ENCODE assay signal across 17 cellular contexts in genomic region chr22:46783721-46784120, GRCh38.
"Had no signal": no experiment of that assay in that cellular context is flagged by ENCODE, and none has a peak within 500 bp of the region (broad histone marks: within the 10 kb centered on the region; RNA-seq: fewer than 3 reads in every experiment).

No MANE protein-coding gene starts in this region.

- H3K27ac ChIP-seq: adrenal gland, left ventricle myocardium inferior, testis, vagina had no signal

- DNase-seq: activated CD4-positive, alpha-beta T cell treated with anti-CD3 and anti-CD28 coated beads for 48 hours; activated CD8-positive, alpha-beta T cell treated with anti-CD3 and anti-CD28 coated beads, Interleukin-2, amount 10 ng/mL, durations not matched to agents 7 days and 5 days; activated T-cell treated with anti-CD3 and anti-CD28 coated beads, Interleukin-2, amount 50 U/mL, for 1 hour; effector memory CD4-positive, alpha-beta T cell; glutamatergic neuron; hippocampal formation; left ventricle myocardium inferior; naive thymus-derived CD8-positive, alpha-beta T cell; small intestine; stimulated activated CD4-positive, alpha-beta T cell treated with anti-CD3 and anti-CD28 coated beads, Interleukin-15, amount 100 ng/mL, for 24 hours; testis had no signal

- H3K4me3 Mint-ChIP-seq: activated CD8-positive, alpha-beta T cell treated with anti-CD3 and anti-CD28 coated beads, Interleukin-2, amount 10 ng/mL, durations not matched to agents 7 days and 5 days; central memory CD8-positive, alpha-beta T cell; mesothelial cell of epicardium; naive thymus-derived CD8-positive, alpha-beta T cell; stimulated activated memory B cell treated with anti-CD40 and anti-IgM and Interleukin-4, amounts not matched to agents 10 μg/mL and 1 μg/mL and 100 μg/mL, for 72 hours had no signal

- H3K4me1 ChIP-seq: testis, vagina had no signal

- H3K9me3 Mint-ChIP-seq: activated naive CD4-positive, alpha-beta T cell treated with anti-CD3 and anti-CD28 coated beads, Interleukin-2, amount 50 U/mL, for 72 hours; central memory CD8-positive, alpha-beta T cell; naive thymus-derived CD8-positive, alpha-beta T cell; stimulated activated memory B cell treated with anti-CD40 and anti-IgM and Interleukin-4, amounts not matched to agents 10 μg/mL and 1 μg/mL and 100 μg/mL, for 72 hours had no signal

- H3K36me3 ChIP-seq: adrenal gland, left ventricle myocardium inferior, vagina had no signal

- H3K27me3 Mint-ChIP-seq: central memory CD8-positive, alpha-beta T cell; naive thymus-derived CD8-positive, alpha-beta T cell; stimulated activated memory B cell treated with anti-CD40 and anti-IgM and Interleukin-4, amounts not matched to agents 10 μg/mL and 1 μg/mL and 100 μg/mL, for 72 hours had no signal

- H3K27me3 ChIP-seq: adrenal gland, testis, vagina had no signal

- H3K4me1 Mint-ChIP-seq: mesothelial cell of epicardium had no signal

- H3K4me3 ChIP-seq: adrenal gland, left ventricle myocardium inferior, testis, vagina had no signal

- H3K27ac Mint-ChIP-seq: activated CD8-positive, alpha-beta T cell treated with anti-CD3 and anti-CD28 coated beads, Interleukin-2, amount 10 ng/mL, durations not matched to agents 7 days and 5 days; mesothelial cell of epicardium; stimulated activated memory B cell treated with anti-CD40 and anti-IgM and Interleukin-4, amounts not matched to agents 10 μg/mL and 1 μg/mL and 100 μg/mL, for 72 hours had no signal

- H3K9me3 ChIP-seq: left ventricle myocardium inferior, testis, vagina had no signal
